In genomic region chr2:106034325-106034724, GRCh38 we compare ENCODE assay signal across 14 cellular contexts.
A peak's percentile ranks its signal among the peaks of the same experiment; 100 is the strongest.
DNase-seq lines count a peak whose midpoint lies in the region; ATAC-seq and TF ChIP-seq lines count a peak whose summit lies in the region.
"Had no signal": no experiment of that assay in that cellular context is flagged by ENCODE, and none has a peak within 500 bp of the region (broad histone marks: within the 10 kb centered on the region; RNA-seq: fewer than 3 reads in every experiment).

No MANE protein-coding gene starts in this region.

- H2AFZ ChIP-seq in PC-3 (ENCODE audit: low read length), result no peak overlapping the region
- no peak overlapping the region for H2AFZ ChIP-seq in hepatocyte
- H2AFZ ChIP-seq: GM23248 had no signal

- H3F3A ChIP-seq in PC-3 (ENCODE audit: low read length, unreplicated experiment), result no peaks in the 10 kb centered on the region

- H3K36me3 ChIP-seq in PC-3 (ENCODE audit: low read depth, low read length) (no peaks in the 10 kb centered on the region), liver (ENCODE audit: control insufficient read depth in 4 of 4, insufficient read depth in 3 of 4, low read depth in 1 of 4, low read length in 3 of 4) (no peaks in the 10 kb centered on the region), hepatocyte (replicated peaks; ENCODE audit: insufficient read depth, low read depth) (no peaks in the 10 kb centered on the region)
- H3K36me3 ChIP-seq: BLaER1 had no signal

- POLR2A ChIA-PET in PC-3 (lab: Charles Lee; ENCODE audit: unreplicated experiment), result interaction anchor here (0.6 kb wide), 1 partner anchor 19 kb away, joined by 3 read pairs; no protein-coding TSS in a partner anchor

- H3K4me3 ChIP-seq in PC-3 (ENCODE audit: low read length) (no peak overlapping the region), liver (ENCODE audit: low read depth in 1 of 3, low read length in 3 of 3) (no peak overlapping the region), hepatocyte (no peak overlapping the region)
- H3K4me3 ChIP-seq: BLaER1, GM23248 had no signal

- H3K9me3 ChIP-seq in PC-3 (ENCODE audit: low read length) (no peaks in the 10 kb centered on the region), liver (ENCODE audit: control insufficient read depth in 4 of 4, low read length in 3 of 4) (peaks cover 0 to 3% (median 0%) of the 10 kb centered on the region in 4 donors), hepatocyte (ENCODE audit: low read depth) (no peaks in the 10 kb centered on the region)

- H3K4me1 ChIP-seq in PC-3 (ENCODE audit: insufficient read depth, low read length), result peaks cover 21% of the 10 kb centered on the region
- peaks cover 5 to 18% (median 14%) of the 10 kb centered on the region in 4 donors for H3K4me1 ChIP-seq in liver (ENCODE audit: control insufficient read depth in 4 of 4, insufficient read depth in 4 of 4, low read length in 3 of 4)
- H3K4me1 ChIP-seq in hepatocyte (ENCODE audit: insufficient read depth), result peaks cover 27% of the 10 kb centered on the region
- H3K4me1 ChIP-seq: BLaER1 had no signal

- no peaks in the 10 kb centered on the region for H3K9me2 ChIP-seq in PC-3 (replicated peaks; ENCODE audit: low read length)
- no peaks in the 10 kb centered on the region for H3K9me2 ChIP-seq in hepatocyte (replicated peaks; ENCODE audit: insufficient read depth)

- intact Hi-C loops in PC-3 (cut with micrococcal nuclease), result no loop called here

- ATAC-seq in PC-3, result peak; percentile 16; the same call in 1 of the 2 replicates
- ATAC-seq in HG03045 (IDR thresholded peaks at IDR 0.05; ENCODE audit: unreplicated experiment), result no peak

- WGBS in liver, result 39% methylated on average over 3 of the region's 3 CpGs
- WGBS in hepatocyte (ENCODE audit: low lambda C conversion rate, missing lambda C conversion rate), result 91% methylated on average over 3 of the region's 3 CpGs

- CTCF ChIA-PET in PC-3 (lab: Charles Lee), result interaction anchor here (0.6 kb wide), 1 partner anchor 256 kb away, joined by 5 read pairs; no protein-coding TSS in a partner anchor

- H3K9ac ChIP-seq in PC-3 (ENCODE audit: low read length), result no peak overlapping the region
- H3K9ac ChIP-seq in liver (ENCODE audit: low read depth in 1 of 2, low read length in 2 of 2), result no peak overlapping the region
- H3K9ac ChIP-seq: BLaER1, GM23248 had no signal

- no peaks in the 10 kb centered on the region for H3K79me2 ChIP-seq in PC-3 (ENCODE audit: low read length)
- no peaks in the 10 kb centered on the region for H3K79me2 ChIP-seq in hepatocyte

- TF ChIP-seq CTCF in PC-3 (conservative IDR thresholded peaks at IDR 0.05; ENCODE audit: low read depth, low read length) (no peak), liver (IDR thresholded peaks at IDR 0.05; ENCODE audit: low read depth, low read length, missing input control) (no peak), hepatocyte (IDR thresholded peaks at IDR 0.05; ENCODE audit: poor library complexity) (no peak)

- no peaks in the 10 kb centered on the region for H3K27me3 ChIP-seq in PC-3 (ENCODE audit: low read length)
- H3K27me3 ChIP-seq in liver (ENCODE audit: control insufficient read depth in 4 of 4, insufficient read depth in 4 of 4, low read length in 3 of 4), result no peaks in the 10 kb centered on the region
- H3K27me3 ChIP-seq in hepatocyte, result no peaks in the 10 kb centered on the region
- H3K27me3 ChIP-seq: BLaER1 had no signal

- TF ChIP-seq RAD21 in liver (IDR thresholded peaks at IDR 0.05), result peak; percentile 47 to 53

- H3K27ac ChIP-seq in PC-3 (ENCODE audit: low read length) (0 out of 2 replicates have a peak overlapping the region, but pooled peaks have one; percentile 53), liver (ENCODE audit: low read depth in 1 of 2, low read length in 2 of 2) (no peak overlapping the region), hepatocyte (no peak overlapping the region)
- H3K27ac ChIP-seq: 22Rv1, BLaER1, GM23248 had no signal

- DNase-seq in NCI-H345 (lab: John Stamatoyannopoulos, UW) (peak; percentile 2), NCI-H345 treated with DMSO at 0.1 percent for 48 hours (lab: John Stamatoyannopoulos, UW; ENCODE audit: unreplicated experiment) (no peak), PC-3 (peak; percentile 62), hepatocyte (ENCODE audit: low spot score) (no peak), NCI-H526 treated with DMSO at 0.1 percent for 48 hours (lab: John Stamatoyannopoulos, UW) (no peak)
- DNase-seq: Calu3; CD4-positive, alpha-beta memory T cell; GM23248; HCEC 1CT; KBM-7 had no signal

- BruUV-seq in PC-3 (replicated peaks; lab: Mats Ljungman, UMichigan), result no TSS peak

- H3K4me2 ChIP-seq in PC-3 (ENCODE audit: low read length), result 0 out of 2 replicates have a peak overlapping the region, but pooled peaks have one; percentile 15
- no peak overlapping the region for H3K4me2 ChIP-seq in hepatocyte
- H3K4me2 ChIP-seq: BLaER1 had no signal

- H4K20me1 ChIP-seq in PC-3 (ENCODE audit: low read length) (no peaks in the 10 kb centered on the region), hepatocyte (ENCODE audit: insufficient read depth, poor library complexity, severe bottlenecking) (no peaks in the 10 kb centered on the region)
- H4K20me1 ChIP-seq: BLaER1 had no signal

TF ChIP-seq in liver, 16 proteins besides CTCF, POLR2A, EP300 and RAD21:
- peak; percentile 78 to 92 for TF ChIP-seq HNF4A (conservative IDR thresholded peaks at IDR 0.05)
- peak; percentile 24 for TF ChIP-seq HNF4G (IDR thresholded peaks at IDR 0.05)
- TF ChIP-seq TAF1 (conservative IDR thresholded peaks at IDR 0.05), result no peak
- peak; percentile 79 for TF ChIP-seq ZBTB33 (IDR thresholded peaks at IDR 0.05)
- TF ChIP-seq YY1 (IDR thresholded peaks at IDR 0.05), result peak; percentile 83
- TF ChIP-seq MAX (IDR thresholded peaks at IDR 0.05), result peak; percentile 43
- peak in 1 of 2 donors; percentile 63 for TF ChIP-seq EGR1 (IDR thresholded peaks at IDR 0.05; ENCODE audit: low read depth in 2 of 2)
- TF ChIP-seq FOXA2 (IDR thresholded peaks at IDR 0.05), result peak; percentile 68
- TF ChIP-seq RXRA (IDR thresholded peaks at IDR 0.05), result peak; percentile 81 to 93
- TF ChIP-seq ATF3 (IDR thresholded peaks at IDR 0.05), result peak; percentile 27
- peak; percentile 85 for TF ChIP-seq SP1 (IDR thresholded peaks at IDR 0.05)
- TF ChIP-seq NR2F2 (IDR thresholded peaks at IDR 0.05), result no peak
- TF ChIP-seq GABPA (IDR thresholded peaks at IDR 0.05 in 1 of 2, conservative IDR thresholded peaks at IDR 0.05 in 1 of 2), result no peak
- peak; percentile 60 to 72 for TF ChIP-seq JUND (IDR thresholded peaks at IDR 0.05)
- peak; percentile 68 for TF ChIP-seq FOXA1 (IDR thresholded peaks at IDR 0.05)
- peak; percentile 51 for TF ChIP-seq REST (IDR thresholded peaks at IDR 0.05)

Comparison
In these comparisons a context has a peak if more than half of its experiments do, and no peak if none do; other contexts are left out.
1. DNase-seq: peak in NCI-H345 (single experiment) and PC-3 (single experiment); none in NCI-H345 treated with DMSO at 0.1 percent for 48 hours (single experiment), hepatocyte (single experiment) and NCI-H526 treated with DMSO at 0.1 percent for 48 hours (single experiment).